ENCODE assay signal across 8 cellular contexts in the genomic region with DNA sequence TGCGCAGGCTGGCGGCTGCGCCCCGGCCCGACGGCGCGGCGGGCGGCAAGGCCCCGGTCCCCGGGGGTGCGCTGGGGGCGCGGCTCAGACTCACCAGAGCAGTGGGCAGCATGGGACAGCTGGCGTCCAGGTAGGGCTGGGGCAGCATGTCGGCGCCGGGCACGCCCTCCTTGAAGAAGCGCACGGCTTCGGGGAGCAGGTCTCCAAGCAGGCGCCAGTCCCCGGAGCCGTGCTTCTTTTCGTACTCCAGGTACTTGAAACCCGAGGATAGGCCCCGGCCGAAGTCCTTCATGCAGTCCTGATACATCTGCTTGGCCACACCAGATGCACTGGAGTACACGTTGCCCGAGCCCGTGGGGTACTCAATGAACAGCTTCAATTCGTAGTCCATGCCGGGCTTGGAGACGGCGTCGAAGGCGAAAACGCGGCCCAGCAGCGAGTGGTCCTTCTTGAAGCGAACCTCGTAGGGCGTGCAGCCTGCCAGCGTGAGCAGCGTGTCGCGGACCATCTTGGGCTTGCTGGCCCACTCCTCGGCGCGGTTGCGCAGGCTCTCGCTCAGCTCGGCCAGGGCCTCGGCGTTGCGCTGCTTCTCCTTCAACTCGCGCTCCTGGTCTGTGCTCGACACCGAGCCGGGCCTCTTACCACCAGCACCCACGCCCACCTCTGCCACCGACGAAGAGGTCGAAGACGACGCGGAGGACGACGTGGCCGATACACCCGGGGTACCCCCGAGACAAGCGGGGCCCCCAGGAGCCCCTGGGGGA. TPM values are rescaled to one million over a fixed set of nuclear protein-coding genes. Genes with fewer than 3 reads are reported as not detected.
DNase-seq lines count a peak whose midpoint lies in the region; ATAC-seq and TF ChIP-seq lines count a peak whose summit lies in the region.

No MANE protein-coding gene starts in this region.

- H3K4me1 Mint-ChIP-seq in endothelial cell (ENCODE audit: unreplicated experiment), result peaks cover 28% of the 10 kb centered on the region
- H3K4me1 Mint-ChIP-seq in natural killer cell treated with Interleukin-12 subunit alpha and Interleukin-12 subunit beta and Interleukin-15 and Interleukin-18, amount 100 ng/mL, for 72 hours (ENCODE audit: low read depth in 2 of 2), result peaks cover 35 to 47% of the 10 kb centered on the region in 2 donors

- DNase-seq in NCI-H345 (lab: John Stamatoyannopoulos, UW) (peak; percentile 50), NCI-H345 treated with DMSO at 0.1 percent for 48 hours (lab: John Stamatoyannopoulos, UW; ENCODE audit: unreplicated experiment) (no peak), RPMI8226 (peak; percentile 25), endothelial cell (ENCODE audit: low spot score) (no peak), CD1c-positive myeloid dendritic cell (ENCODE audit: extremely low spot score) (no peak)
- DNase-seq in natural killer cell treated with Interleukin-12 subunit alpha and Interleukin-12 subunit beta and Interleukin-15 and Interleukin-18, amount 100 ng/mL, for 72 hours (ENCODE audit: low spot score), result no peak

- peaks cover 15% of the 10 kb centered on the region for H3K27me3 Mint-ChIP-seq in endothelial cell (ENCODE audit: unreplicated experiment)
- no peaks in the 10 kb centered on the region for H3K27me3 Mint-ChIP-seq in natural killer cell treated with Interleukin-12 subunit alpha and Interleukin-12 subunit beta and Interleukin-15 and Interleukin-18, amount 100 ng/mL, for 72 hours

- H3K9me3 Mint-ChIP-seq in endothelial cell (ENCODE audit: unreplicated experiment), result no peaks in the 10 kb centered on the region
- H3K9me3 Mint-ChIP-seq in natural killer cell treated with Interleukin-12 subunit alpha and Interleukin-12 subunit beta and Interleukin-15 and Interleukin-18, amount 100 ng/mL, for 72 hours, result no peaks in the 10 kb centered on the region

- no peak for TF ChIP-seq CTCF in endothelial cell (IDR thresholded peaks at IDR 0.05; ENCODE audit: unreplicated experiment)

- H3K27ac Mint-ChIP-seq in endothelial cell (ENCODE audit: unreplicated experiment), result no peak overlapping the region
- peak overlapping the region in 1 of 2 donors; percentile 69 for H3K27ac Mint-ChIP-seq in natural killer cell treated with Interleukin-12 subunit alpha and Interleukin-12 subunit beta and Interleukin-15 and Interleukin-18, amount 100 ng/mL, for 72 hours

- no peak for ATAC-seq in natural killer cell treated with Interleukin-12 subunit alpha and Interleukin-12 subunit beta and Interleukin-15 and Interleukin-18, amount 100 ng/mL, for 72 hours
- no peak for ATAC-seq in HG02610 (IDR thresholded peaks at IDR 0.05; ENCODE audit: unreplicated experiment)
- ATAC-seq in HG03159 (IDR thresholded peaks at IDR 0.05; ENCODE audit: unreplicated experiment), result no peak

- H3K4me3 Mint-ChIP-seq in endothelial cell (ENCODE audit: unreplicated experiment), result peak overlapping the region; percentile 65
- H3K4me3 Mint-ChIP-seq in natural killer cell treated with Interleukin-12 subunit alpha and Interleukin-12 subunit beta and Interleukin-15 and Interleukin-18, amount 100 ng/mL, for 72 hours, result peak overlapping the region; percentile 49

- no peaks in the 10 kb centered on the region for H3K36me3 Mint-ChIP-seq in endothelial cell (ENCODE audit: low read depth, unreplicated experiment)
- H3K36me3 Mint-ChIP-seq in natural killer cell treated with Interleukin-12 subunit alpha and Interleukin-12 subunit beta and Interleukin-15 and Interleukin-18, amount 100 ng/mL, for 72 hours, result peaks cover 8% of the 10 kb centered on the region

RNA-seq across cellular contexts. Expression of a gene that starts 2.2 kb away (rescaled TPM):
- total RNA-seq in endothelial cell (ENCODE audit: unreplicated experiment), result 8.6 TPM
- 10 to 100 TPM; 18.0 to 28.9 TPM for total RNA-seq in natural killer cell treated with Interleukin-12 subunit alpha and Interleukin-12 subunit beta and Interleukin-15 and Interleukin-18, amount 100 ng/mL, for 72 hours

Comparison
In these comparisons a context has a peak if more than half of its experiments do, and no peak if none do; other contexts are left out.
1. DNase-seq: peak in NCI-H345 (single experiment) and RPMI8226 (single experiment); none in NCI-H345 treated with DMSO at 0.1 percent for 48 hours (single experiment), endothelial cell (single experiment), natural killer cell treated with Interleukin-12 subunit alpha and Interleukin-12 subunit beta and Interleukin-15 and Interleukin-18, amount 100 ng/mL, for 72 hours (single experiment) and CD1c-positive myeloid dendritic cell (single experiment).